1 cellular context compared by ENCODE assay signal in genomic region chr19:15540435-15540834, GRCh38.
TF ChIP-seq lines count a peak whose summit lies in the region.

No MANE protein-coding gene starts in this region.

TF ChIP-seq in HepG2, 621 proteins besides CTCF, POLR2A, EP300 and RAD21 (continued from another document):
- TF ChIP-seq SKIL (CRISPR knock-in tag; IDR thresholded peaks at IDR 0.05; ENCODE audit: borderline replicate concordance) (no peak), ZUFSP (CRISPR knock-in tag; IDR thresholded peaks at IDR 0.05; ENCODE audit: borderline replicate concordance) (no peak), ZNF225 (CRISPR knock-in tag; IDR thresholded peaks at IDR 0.05) (no peak), ZNF746 (CRISPR knock-in tag; IDR thresholded peaks at IDR 0.05) (no peak), HNF1B (CRISPR knock-in tag; IDR thresholded peaks at IDR 0.05) (no peak), ZNF20 (CRISPR knock-in tag; IDR thresholded peaks at IDR 0.05) (no peak), ZNF747 (CRISPR knock-in tag; IDR thresholded peaks at IDR 0.05; ENCODE audit: borderline replicate concordance) (no peak), SOX5 (CRISPR knock-in tag; IDR thresholded peaks at IDR 0.05; ENCODE audit: borderline replicate concordance) (peak; percentile 30; the same call in 1 of the 2 replicates), ARNT2 (CRISPR knock-in tag; IDR thresholded peaks at IDR 0.05; ENCODE audit: low read depth) (no peak), HCFC1 (IDR thresholded peaks at IDR 0.05; ENCODE audit: low read depth, low read length) (no peak), HMG20A (CRISPR knock-in tag; IDR thresholded peaks at IDR 0.05; ENCODE audit: borderline replicate concordance) (no peak), TRIM24 (CRISPR knock-in tag; IDR thresholded peaks at IDR 0.05) (no peak), ZNF430 (CRISPR knock-in tag; IDR thresholded peaks at IDR 0.05) (no peak), SMC3 (IDR thresholded peaks at IDR 0.05; ENCODE audit: low read length) (no peak), ZNF512 (CRISPR knock-in tag; IDR thresholded peaks at IDR 0.05) (no peak), MTF2 (CRISPR knock-in tag; IDR thresholded peaks at IDR 0.05; ENCODE audit: borderline replicate concordance) (no peak), ZC3H13 (CRISPR knock-in tag; IDR thresholded peaks at IDR 0.05) (no peak), CERS6 (CRISPR knock-in tag; IDR thresholded peaks at IDR 0.05) (no peak), ADNP (CRISPR knock-in tag; IDR thresholded peaks at IDR 0.05) (no peak), SALL2 (CRISPR knock-in tag; IDR thresholded peaks at IDR 0.05) (no peak), AHR (CRISPR knock-in tag; IDR thresholded peaks at IDR 0.05) (no peak), ZNF10 (CRISPR knock-in tag; IDR thresholded peaks at IDR 0.05; ENCODE audit: borderline replicate concordance, low read depth) (no peak), HNRNPLL (IDR thresholded peaks at IDR 0.05; ENCODE audit: low read depth, low read length, poor library complexity, severe bottlenecking) (no peak), ERF (CRISPR knock-in tag; IDR thresholded peaks at IDR 0.05) (no peak), HIC2 (CRISPR knock-in tag; IDR thresholded peaks at IDR 0.05; ENCODE audit: low read depth) (no peak), NCOR1 (IDR thresholded peaks at IDR 0.05; ENCODE audit: borderline replicate concordance, low read length) (no peak), ZMYM4 (CRISPR knock-in tag; IDR thresholded peaks at IDR 0.05) (0 out of 2 replicates have a peak, but pooled peaks have one; percentile 31), MAZ (IDR thresholded peaks at IDR 0.05; ENCODE audit: borderline replicate concordance, low read depth, low read length) (no peak), MAZ (CRISPR knock-in tag; IDR thresholded peaks at IDR 0.05; ENCODE audit: low read depth) (no peak), ZNF253 (CRISPR knock-in tag; IDR thresholded peaks at IDR 0.05; ENCODE audit: borderline replicate concordance) (no peak), MIER3 (CRISPR knock-in tag; IDR thresholded peaks at IDR 0.05; ENCODE audit: borderline replicate concordance) (no peak), ZNF709 (CRISPR knock-in tag; IDR thresholded peaks at IDR 0.05) (no peak), MED8 (CRISPR knock-in tag; IDR thresholded peaks at IDR 0.05; ENCODE audit: insufficient replicate concordance) (no peak), BORCS8-MEF2B (CRISPR knock-in tag; IDR thresholded peaks at IDR 0.05) (no peak), NR2F6 (IDR thresholded peaks at IDR 0.05) (no peak), NR2F6 (CRISPR knock-in tag; IDR thresholded peaks at IDR 0.05) (no peak), AGO2 (optimal IDR thresholded peaks at IDR 0.05; ENCODE audit: low read depth, low read length) (no peak), ZNF780A (CRISPR knock-in tag; IDR thresholded peaks at IDR 0.05) (no peak), ARID4A (CRISPR knock-in tag; IDR thresholded peaks at IDR 0.05; ENCODE audit: borderline replicate concordance) (peak; percentile 32; the same call in 1 of the 2 replicates), JUND (CRISPR knock-in tag; IDR thresholded peaks at IDR 0.05) (no peak), NR2C2 (CRISPR knock-in tag; IDR thresholded peaks at IDR 0.05; ENCODE audit: borderline replicate concordance) (no peak), ZNF614 (CRISPR knock-in tag; IDR thresholded peaks at IDR 0.05; ENCODE audit: borderline replicate concordance) (no peak)
- TF ChIP-seq, protein P1, sequence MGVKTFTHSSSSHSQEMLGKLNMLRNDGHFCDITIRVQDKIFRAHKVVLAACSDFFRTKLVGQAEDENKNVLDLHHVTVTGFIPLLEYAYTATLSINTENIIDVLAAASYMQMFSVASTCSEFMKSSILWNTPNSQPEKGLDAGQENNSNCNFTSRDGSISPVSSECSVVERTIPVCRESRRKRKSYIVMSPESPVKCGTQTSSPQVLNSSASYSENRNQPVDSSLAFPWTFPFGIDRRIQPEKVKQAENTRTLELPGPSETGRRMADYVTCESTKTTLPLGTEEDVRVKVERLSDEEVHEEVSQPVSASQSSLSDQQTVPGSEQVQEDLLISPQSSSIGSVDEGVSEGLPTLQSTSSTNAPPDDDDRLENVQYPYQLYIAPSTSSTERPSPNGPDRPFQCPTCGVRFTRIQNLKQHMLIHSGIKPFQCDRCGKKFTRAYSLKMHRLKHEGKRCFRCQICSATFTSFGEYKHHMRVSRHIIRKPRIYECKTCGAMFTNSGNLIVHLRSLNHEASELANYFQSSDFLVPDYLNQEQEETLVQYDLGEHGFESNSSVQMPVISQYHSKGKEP (CRISPR knock-in tag; IDR thresholded peaks at IDR 0.05) = no peak
